ENCODE assay signal across 23 cellular contexts in the genomic region with DNA sequence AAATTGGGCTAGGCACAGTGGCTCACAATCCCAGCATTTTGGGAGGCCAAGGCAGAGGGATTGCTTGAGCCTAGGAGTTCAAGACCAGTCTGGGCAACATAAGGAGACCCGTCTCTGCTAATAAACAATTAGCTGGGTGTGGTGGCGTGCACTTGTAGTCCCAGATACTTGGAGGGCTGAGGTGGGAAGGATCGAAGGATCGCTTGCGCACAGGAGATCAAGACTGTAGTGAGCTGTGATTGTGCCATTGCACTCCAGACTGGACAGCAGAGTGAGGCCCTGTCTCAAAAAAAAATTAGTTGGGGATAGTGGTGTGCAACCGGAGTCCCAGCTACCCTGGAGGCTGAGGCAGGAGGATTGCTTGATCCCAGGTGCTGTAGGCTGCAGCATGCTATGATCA.
"Had no signal": no experiment of that assay in that cellular context is flagged by ENCODE, and none has a peak within 500 bp of the region (broad histone marks: within the 10 kb centered on the region; RNA-seq: fewer than 3 reads in every experiment).

No MANE protein-coding gene starts in this region.

- H3K27ac ChIP-seq: esophagus squamous epithelium, heart left ventricle, parathyroid adenoma, psoas muscle, right lobe of liver, testis, tibial nerve, upper lobe of right lung, vagina had no signal

- ATAC-seq: heart left ventricle; left colon; left ventricle myocardium superior; naive thymus-derived CD4-positive, alpha-beta T cell; psoas muscle; right lobe of liver; stimulated activated effector memory CD8-positive, alpha-beta T cell treated with anti-CD3 and anti-CD28 coated beads, Interleukin-12 subunit alpha, Interleukin-12 subunit beta, amount 100 ng/mL, for 72 hours; stimulated activated naive CD8-positive, alpha-beta T cell treated with anti-CD3 and anti-CD28 coated beads, Interleukin-15, amount 100 ng/mL, for 72 hours; upper lobe of right lung had no signal

- H3K36me3 ChIP-seq: esophagus squamous epithelium, heart left ventricle, right lobe of liver, tibial nerve, upper lobe of right lung, vagina had no signal

- H3K9me3 Mint-ChIP-seq: naive thymus-derived CD4-positive, alpha-beta T cell; nephron progenitor cell; stimulated activated effector memory CD8-positive, alpha-beta T cell treated with anti-CD3 and anti-CD28 coated beads, Interleukin-12 subunit alpha, Interleukin-12 subunit beta, amount 100 ng/mL, for 72 hours; stimulated activated naive CD8-positive, alpha-beta T cell treated with anti-CD3 and anti-CD28 coated beads, Interleukin-15, amount 100 ng/mL, for 72 hours had no signal

- H3K4me1 ChIP-seq: esophagus squamous epithelium, parathyroid adenoma, psoas muscle, right lobe of liver, testis, tibial nerve, upper lobe of right lung, vagina had no signal

- H3K27me3 ChIP-seq: esophagus squamous epithelium, heart left ventricle, right lobe of liver, testis, tibial nerve, upper lobe of right lung, vagina had no signal

- H3K4me3 Mint-ChIP-seq: naive thymus-derived CD4-positive, alpha-beta T cell; nephron progenitor cell; stimulated activated effector memory CD8-positive, alpha-beta T cell treated with anti-CD3 and anti-CD28 coated beads, Interleukin-12 subunit alpha, Interleukin-12 subunit beta, amount 100 ng/mL, for 72 hours; stimulated activated naive CD8-positive, alpha-beta T cell treated with anti-CD3 and anti-CD28 coated beads, Interleukin-15, amount 100 ng/mL, for 72 hours had no signal

- H3K79me2 ChIP-seq: parathyroid adenoma had no signal

- H3K27ac Mint-ChIP-seq: stimulated activated effector memory CD8-positive, alpha-beta T cell treated with anti-CD3 and anti-CD28 coated beads, Interleukin-12 subunit alpha, Interleukin-12 subunit beta, amount 100 ng/mL, for 72 hours; stimulated activated naive CD8-positive, alpha-beta T cell treated with anti-CD3 and anti-CD28 coated beads, Interleukin-15, amount 100 ng/mL, for 72 hours had no signal

- H3K4me3 ChIP-seq: esophagus squamous epithelium, heart left ventricle, lung, psoas muscle, right lobe of liver, testis, tibial nerve, upper lobe of right lung, vagina had no signal

- H3K9me3 ChIP-seq: esophagus squamous epithelium, heart left ventricle, psoas muscle, right lobe of liver, testis, tibial nerve, upper lobe of right lung, vagina had no signal

- H2AFZ ChIP-seq: parathyroid adenoma had no signal

- DNase-seq: dermis blood vessel endothelial cell; esophagus squamous epithelium; foreskin fibroblast; hippocampal formation; left colon; left ventricle myocardium superior; mesendoderm; naive thymus-derived CD4-positive, alpha-beta T cell; nephron progenitor cell; psoas muscle; retina; right lobe of liver; stimulated activated CD4-positive, alpha-beta T cell treated with anti-CD3 and anti-CD28 coated beads, Interleukin-4, amount 100 ng/mL, for 1 hour; stimulated activated CD8-positive, alpha-beta memory T cell treated with anti-CD3 and anti-CD28 coated beads, Interleukin-4, amount 100 ng/mL, for 48 hours; stimulated activated naive CD8-positive, alpha-beta T cell treated with anti-CD3 and anti-CD28 coated beads, Interleukin-15, amount 100 ng/mL, for 72 hours; testis; upper lobe of right lung had no signal

- H3K36me3 Mint-ChIP-seq: naive thymus-derived CD4-positive, alpha-beta T cell; stimulated activated effector memory CD8-positive, alpha-beta T cell treated with anti-CD3 and anti-CD28 coated beads, Interleukin-12 subunit alpha, Interleukin-12 subunit beta, amount 100 ng/mL, for 72 hours had no signal

- H3K9ac ChIP-seq: parathyroid adenoma had no signal

- H3K27me3 Mint-ChIP-seq: naive thymus-derived CD4-positive, alpha-beta T cell; stimulated activated naive CD8-positive, alpha-beta T cell treated with anti-CD3 and anti-CD28 coated beads, Interleukin-15, amount 100 ng/mL, for 72 hours had no signal
